Comparison of ENCODE assay signal across 1 cellular context in genomic region chr5:54645888-54646284, GRCh38.
TF ChIP-seq lines count a peak whose summit lies in the region.

No MANE protein-coding gene starts in this region.

TF ChIP-seq in GM12878, 131 proteins besides CTCF, POLR2A, EP300 and RAD21 (continued from another document):
- TF ChIP-seq CUX1 (IDR thresholded peaks at IDR 0.05; ENCODE audit: insufficient replicate concordance, low read depth, low read length) (no peak), CHD1 (IDR thresholded peaks at IDR 0.05; ENCODE audit: low read depth, low read length) (no peak)
